Comparison of ENCODE assay signal across 23 cellular contexts in genomic region chr6:100810015-100810414, GRCh38.
"Had no signal": no experiment of that assay in that cellular context is flagged by ENCODE, and none has a peak within 500 bp of the region (broad histone marks: within the 10 kb centered on the region; RNA-seq: fewer than 3 reads in every experiment).

No MANE protein-coding gene starts in this region.

- H2AFZ ChIP-seq: neural progenitor cell, parathyroid adenoma had no signal

- H3K9ac ChIP-seq: neural progenitor cell, parathyroid adenoma had no signal

- H3K4me1 ChIP-seq: colonic mucosa, gastrocnemius medialis, lower lobe of right lung, neural progenitor cell, parathyroid adenoma, prostate gland, right atrium auricular region, sigmoid colon, stomach, thyroid gland had no signal

- H3K27me3 Mint-ChIP-seq: dendritic cell treated with granulocyte-macrophage colony-stimulating factor and Interleukin-4, amounts not matched to agents 40 ng/mL and 50 ng/mL, for 4 days; naive thymus-derived CD4-positive, alpha-beta T cell; type B pancreatic cell had no signal

- ATAC-seq: gastrocnemius medialis; left ventricle myocardium superior; lower lobe of right lung; naive thymus-derived CD4-positive, alpha-beta T cell; stimulated activated effector memory CD8-positive, alpha-beta T cell treated with anti-CD3 and anti-CD28 coated beads, Interleukin-12 subunit alpha, Interleukin-12 subunit beta, amount 100 ng/mL, for 72 hours had no signal

- H3K27ac Mint-ChIP-seq: dendritic cell treated with granulocyte-macrophage colony-stimulating factor and Interleukin-4, amounts not matched to agents 40 ng/mL and 50 ng/mL, for 4 days; naive thymus-derived CD4-positive, alpha-beta T cell; nephron; neural progenitor cell; stimulated activated effector memory CD8-positive, alpha-beta T cell treated with anti-CD3 and anti-CD28 coated beads, Interleukin-12 subunit alpha, Interleukin-12 subunit beta, amount 100 ng/mL, for 72 hours; type B pancreatic cell had no signal

- H3K4me1 Mint-ChIP-seq: nephron, neural progenitor cell had no signal

- H3K4me3 Mint-ChIP-seq: dendritic cell treated with granulocyte-macrophage colony-stimulating factor and Interleukin-4, amounts not matched to agents 40 ng/mL and 50 ng/mL, for 4 days; naive thymus-derived CD4-positive, alpha-beta T cell; nephron; neural progenitor cell; stimulated activated effector memory CD8-positive, alpha-beta T cell treated with anti-CD3 and anti-CD28 coated beads, Interleukin-12 subunit alpha, Interleukin-12 subunit beta, amount 100 ng/mL, for 72 hours; type B pancreatic cell had no signal

- H3K9me3 Mint-ChIP-seq: dendritic cell treated with granulocyte-macrophage colony-stimulating factor and Interleukin-4, amounts not matched to agents 40 ng/mL and 50 ng/mL, for 4 days; neural progenitor cell; stimulated activated effector memory CD8-positive, alpha-beta T cell treated with anti-CD3 and anti-CD28 coated beads, Interleukin-12 subunit alpha, Interleukin-12 subunit beta, amount 100 ng/mL, for 72 hours; type B pancreatic cell had no signal

- H3K4me2 ChIP-seq: neural progenitor cell had no signal

- H3K4me3 ChIP-seq: colonic mucosa, gastrocnemius medialis, lower lobe of right lung, neural progenitor cell, prostate gland, right atrium auricular region, sigmoid colon, stomach, thyroid gland had no signal

- DNase-seq: colonic mucosa; effector memory CD4-positive, alpha-beta T cell; foreskin fibroblast; gastrocnemius medialis; head of caudate nucleus; left ventricle myocardium superior; lower lobe of right lung; midbrain; naive thymus-derived CD4-positive, alpha-beta T cell; sigmoid colon; stimulated activated CD4-positive, alpha-beta T cell treated with anti-CD3 and anti-CD28 coated beads, Interleukin-2, amount 100 ng/mL, for 24 hours; stimulated activated CD4-positive, alpha-beta T cell treated with anti-CD3 and anti-CD28 coated beads, Interleukin-4, amount 100 ng/mL, for 24 hours; stimulated activated naive CD4-positive, alpha-beta T cell treated with Interleukin-2 at 50 U/mL for 16 hours; stomach; thyroid gland had no signal

- H3K9me3 ChIP-seq: colonic mucosa, gastrocnemius medialis, lower lobe of right lung, prostate gland, right atrium auricular region, sigmoid colon, stomach, thyroid gland had no signal

- H3K27ac ChIP-seq: colonic mucosa, gastrocnemius medialis, lower lobe of right lung, neural progenitor cell, parathyroid adenoma, prostate gland, right atrium auricular region, sigmoid colon, stomach, thyroid gland had no signal

- H3K36me3 Mint-ChIP-seq: neural progenitor cell had no signal

- H3K36me3 ChIP-seq: colonic mucosa, lower lobe of right lung, neural progenitor cell, prostate gland, thyroid gland had no signal

- H3K27me3 ChIP-seq: colonic mucosa, gastrocnemius medialis, neural progenitor cell, right atrium auricular region, sigmoid colon, stomach, thyroid gland had no signal
